8 cellular contexts compared by ENCODE assay signal in the genomic region with DNA sequence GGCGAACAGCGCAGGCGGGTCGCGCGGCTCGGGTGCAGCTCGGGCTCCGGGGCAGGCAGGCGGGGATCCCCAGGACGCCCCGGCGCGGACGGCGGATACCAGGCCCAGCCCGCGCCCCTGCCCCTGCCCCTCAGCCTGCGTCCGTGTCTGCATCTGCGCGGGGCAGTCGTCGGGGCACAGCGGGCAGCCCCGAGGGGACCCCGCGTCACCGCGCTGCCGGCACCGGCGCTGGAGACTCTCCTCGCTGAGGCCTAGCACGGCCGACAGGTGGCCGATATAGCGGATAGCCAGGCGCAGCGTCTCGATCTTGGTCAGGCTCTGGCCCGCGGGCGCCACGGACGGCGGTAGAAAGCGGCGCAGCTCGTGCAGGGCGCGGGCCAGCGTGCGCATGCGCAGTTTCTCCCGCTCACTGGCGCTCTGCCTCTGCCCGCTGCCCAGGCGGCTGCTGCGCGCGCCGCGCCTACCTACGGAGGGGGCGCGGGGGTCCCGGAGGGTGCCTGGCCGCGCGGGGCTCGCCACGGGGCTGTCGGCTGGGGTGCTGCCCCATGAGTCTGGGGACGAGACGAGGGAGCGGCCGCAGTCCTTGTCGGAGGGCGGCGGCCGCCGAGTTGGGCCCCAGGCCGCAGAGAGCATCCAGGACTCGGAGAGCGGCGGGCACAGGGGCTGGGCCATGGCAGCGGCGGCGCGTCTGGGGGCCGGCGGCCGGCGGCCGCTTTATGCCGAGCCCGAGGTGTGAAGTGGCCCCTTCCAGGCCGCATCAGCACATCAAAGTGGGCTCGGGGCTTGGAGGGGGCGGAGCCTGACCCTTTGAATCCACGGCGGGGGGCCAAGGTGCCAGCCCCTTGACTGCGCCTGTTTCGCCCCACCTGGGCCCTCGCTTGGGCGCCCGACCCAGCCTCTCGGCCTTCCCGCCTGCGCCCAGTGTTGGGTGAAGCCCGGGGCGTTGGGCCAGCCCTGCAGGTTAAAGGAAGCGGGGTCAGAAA. TPM values are rescaled to one million over a fixed set of nuclear protein-coding genes. Genes with fewer than 3 reads are reported as not detected.
DNase-seq lines count a peak whose midpoint lies in the region; ATAC-seq, FAIRE-seq and TF ChIP-seq lines count a peak whose summit lies in the region.

A gene with protein sequence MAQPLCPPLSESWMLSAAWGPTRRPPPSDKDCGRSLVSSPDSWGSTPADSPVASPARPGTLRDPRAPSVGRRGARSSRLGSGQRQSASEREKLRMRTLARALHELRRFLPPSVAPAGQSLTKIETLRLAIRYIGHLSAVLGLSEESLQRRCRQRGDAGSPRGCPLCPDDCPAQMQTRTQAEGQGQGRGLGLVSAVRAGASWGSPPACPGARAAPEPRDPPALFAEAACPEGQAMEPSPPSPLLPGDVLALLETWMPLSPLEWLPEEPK (minus strand): TSS at position 690 of the 983 bp plus-strand sequence. CDS start 18 bp downstream, at position 672.

- peak within 1 kb of the TSS; percentile 75 for H3K27ac ChIP-seq in WERI-Rb-1
- H3K27ac ChIP-seq in spleen, result peak within 1 kb of the TSS in 6 of 8 donors; percentile 7 to 77 (median 56)

- DNase-seq in AG08395 (ENCODE audit: low spot score), result peak; percentile 96
- peak; percentile 83 for DNase-seq in NCI-H2196 (lab: John Stamatoyannopoulos, UW; ENCODE audit: unreplicated experiment)
- DNase-seq in WERI-Rb-1, result peak; percentile 94
- peak; percentile 76 for DNase-seq in bronchial epithelial cell (ENCODE audit: low read depth)
- peak; percentile 83 for DNase-seq in inferior parietal cortex (ENCODE audit: extremely low spot score)
- peak; percentile 98 for DNase-seq in spleen

- H3K9me3 ChIP-seq in WERI-Rb-1 (ENCODE audit: severe bottlenecking), result no peaks in the 10 kb centered on the region
- H3K9me3 ChIP-seq in spleen, result no peaks in the 10 kb centered on the region

- intact Hi-C loops in spleen (cut with DNase I; ENCODE audit: low total_unique reads), result no loop called here

- peaks cover 3 to 23% (median 16%) of the 10 kb centered on the region in 6 donors for H3K4me1 ChIP-seq in spleen

- no peak for TF ChIP-seq POLR2A in spleen (IDR thresholded peaks at IDR 0.05)

- FAIRE-seq in bronchial epithelial cell (lab: Jason Lieb, UNC), result no peak

- H3K4me3 ChIP-seq in WERI-Rb-1 (ENCODE audit: low read depth, low read length), result peak within 1 kb of the TSS; percentile 51
- H3K4me3 ChIP-seq in bronchial epithelial cell (ENCODE audit: low read depth, low read length), result peak within 1 kb of the TSS; percentile 39
- H3K4me3 ChIP-seq in spleen, result peak within 1 kb of the TSS; percentile 56 to 91 (median 73)

- H3K27me3 ChIP-seq in WERI-Rb-1 (ENCODE audit: insufficient read depth, low read depth, severe bottlenecking) (no peaks in the 10 kb centered on the region), bronchial epithelial cell (ENCODE audit: control insufficient read depth, insufficient read depth, low read length) (peaks cover 10% of the 10 kb centered on the region), spleen (replicated peaks in 1 of 7) (peaks cover 0 to 35% (median 7%) of the 10 kb centered on the region in 7 donors)

- no peaks in the 10 kb centered on the region for H3K36me3 ChIP-seq in WERI-Rb-1
- H3K36me3 ChIP-seq in bronchial epithelial cell (ENCODE audit: control insufficient read depth, insufficient read depth, low read length), result no peaks in the 10 kb centered on the region
- H3K36me3 ChIP-seq in spleen, result no peaks in the 10 kb centered on the region

- 3 to 8% (median 4%) methylated on average over 39 to 114 of the region's 114 CpGs for WGBS in spleen, 5 donors

- ATAC-seq in GM18907 (IDR thresholded peaks at IDR 0.05; ENCODE audit: unreplicated experiment) (peak; percentile 92), HG03139 (IDR thresholded peaks at IDR 0.05; ENCODE audit: unreplicated experiment) (peak; percentile 94)

- TF ChIP-seq CTCF in WERI-Rb-1 (IDR thresholded peaks at IDR 0.05; ENCODE audit: low read depth, low read length), result peak; percentile 84
- peak; percentile 87 for TF ChIP-seq CTCF in bronchial epithelial cell (IDR thresholded peaks at IDR 0.05; ENCODE audit: insufficient read depth, low read length, severe bottlenecking)
- TF ChIP-seq CTCF in spleen (IDR thresholded peaks at IDR 0.05 in 8 of 11, conservative IDR thresholded peaks at IDR 0.05 in 3 of 11), result peak; percentile 52 to 91 (median 79)

RNA-seq across cellular contexts. Expression of the gene that starts here (rescaled TPM):
- total RNA-seq in bronchial epithelial cell (0.26 and 1.4 TPM in 2 replicates), spleen (1 to 10 TPM in 1 of 7 donors, under 1 TPM in 6; 0.19 to 1.0 (median 0.60) TPM)
- 1 to 10 TPM in 1 of 3 donors, under 1 TPM in 2; 0.45 to 1.2 (median 0.61) TPM for polyA plus RNA-seq in spleen

Comparison
In these comparisons a context has a peak if more than half of its experiments do, and no peak if none do; other contexts are left out.
1. Peak in every context shown above with its lines: DNase-seq, ATAC-seq, H3K4me3 ChIP-seq and H3K27ac ChIP-seq.